In the genomic region with DNA sequence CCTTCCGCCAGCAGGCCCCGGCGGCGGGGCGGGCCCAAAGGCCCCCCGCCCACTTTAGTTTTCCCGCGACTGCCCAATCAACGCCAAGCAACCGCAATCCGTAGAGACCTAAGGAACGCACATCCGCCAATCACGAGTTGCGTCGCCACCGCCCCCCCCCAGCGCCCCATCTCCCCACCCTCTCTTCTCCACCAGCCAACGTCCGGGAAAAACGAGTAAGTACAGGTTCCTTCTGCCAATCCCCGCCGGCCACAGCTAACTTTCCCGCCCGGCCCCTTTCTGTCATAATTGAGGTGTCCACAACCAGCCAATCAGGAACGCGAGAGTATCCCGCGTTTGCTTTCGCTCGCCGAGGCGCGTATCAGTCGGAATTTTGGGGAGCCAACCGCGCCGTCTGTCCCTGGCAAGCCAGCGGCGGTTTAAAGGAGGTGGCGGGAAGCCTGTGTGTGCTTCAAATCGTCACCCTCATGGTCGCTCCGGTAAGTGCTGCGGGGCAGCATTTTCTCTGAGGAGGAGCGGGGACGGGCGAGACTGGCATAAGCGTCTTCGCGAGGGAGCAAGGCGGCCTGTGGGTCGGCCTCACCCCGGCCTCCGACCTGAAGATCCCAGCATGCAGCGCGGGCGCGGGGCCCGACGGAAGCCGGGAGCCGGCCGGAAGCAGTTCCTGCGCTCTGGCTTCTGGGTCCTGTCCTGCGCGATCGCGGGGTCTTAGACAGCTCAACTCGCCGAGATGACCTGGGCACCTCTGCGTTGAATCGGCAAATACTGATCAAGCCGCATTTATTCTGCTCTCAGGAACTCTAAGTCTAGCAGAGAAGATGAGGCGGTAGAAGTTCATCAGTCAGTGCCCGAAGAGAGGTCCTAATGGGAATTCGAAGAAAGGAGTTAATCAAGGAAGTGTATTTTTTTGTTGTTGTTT, we compare ENCODE assay signal across 8 cellular contexts. TPM values are rescaled to one million over a fixed set of nuclear protein-coding genes. Genes with fewer than 3 reads are reported as not detected.
DNase-seq lines count a peak whose midpoint lies in the region; ATAC-seq and TF ChIP-seq lines count a peak whose summit lies in the region.

A gene with protein sequence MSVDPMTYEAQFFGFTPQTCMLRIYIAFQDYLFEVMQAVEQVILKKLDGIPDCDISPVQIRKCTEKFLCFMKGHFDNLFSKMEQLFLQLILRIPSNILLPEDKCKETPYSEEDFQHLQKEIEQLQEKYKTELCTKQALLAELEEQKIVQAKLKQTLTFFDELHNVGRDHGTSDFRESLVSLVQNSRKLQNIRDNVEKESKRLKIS (plus strand): TSS at position 361 of the 919 bp plus-strand sequence. CDS start 2,297 bp downstream, outside the sequence.

- in situ Hi-C loops in GM13976 (cut with MboI; ENCODE audit: low sequenced_read_pairs, unreplicated experiment) = no loop called here

- TF ChIP-seq CTCF in GM13976 (IDR thresholded peaks at IDR 0.05; ENCODE audit: borderline replicate concordance, control extremely low read depth, extremely low read depth, insufficient read depth, missing control alignments) (no peak), progenitor cell of endocrine pancreas (IDR thresholded peaks at IDR 0.05; ENCODE audit: unreplicated experiment) (no peak)

- no peaks in the 10 kb centered on the region for H3K9me3 Mint-ChIP-seq in T-helper 1 cell treated with Interleukin-12 subunit alpha and Interleukin-12 subunit beta and Interleukin-4 antibody, amounts not matched to agents 30 μg/mL and 1 μg/mL, for 36 hours
- H3K9me3 Mint-ChIP-seq in progenitor cell of endocrine pancreas (ENCODE audit: low read depth) = no peaks in the 10 kb centered on the region

- peaks cover 30% of the 10 kb centered on the region for H3K4me1 Mint-ChIP-seq in T-helper 1 cell treated with Interleukin-12 subunit alpha and Interleukin-12 subunit beta and Interleukin-4 antibody, amounts not matched to agents 30 μg/mL and 1 μg/mL, for 36 hours (ENCODE audit: low read depth)
- peaks cover 27% of the 10 kb centered on the region for H3K4me1 Mint-ChIP-seq in progenitor cell of endocrine pancreas (ENCODE audit: low read depth)

- H3K4me3 Mint-ChIP-seq in T-helper 1 cell treated with Interleukin-12 subunit alpha and Interleukin-12 subunit beta and Interleukin-4 antibody, amounts not matched to agents 30 μg/mL and 1 μg/mL, for 36 hours = peak within 1 kb of the TSS; percentile 97
- peak within 1 kb of the TSS; percentile 99 for H3K4me3 Mint-ChIP-seq in progenitor cell of endocrine pancreas (ENCODE audit: low read depth)

- DNase-seq in GM13976 (ENCODE audit: low spot score) = peak; percentile 98
- DNase-seq in NCI-H1694 (lab: John Stamatoyannopoulos, UW) = peak; percentile 99
- peak; percentile 100 for DNase-seq in amniotic stem cell (lab: John Stamatoyannopoulos, UW)
- peak; percentile 98 for DNase-seq in left cardiac atrium
- peak; percentile 91 for DNase-seq in progenitor cell of endocrine pancreas (ENCODE audit: low spot score, unreplicated experiment)
- DNase-seq in ureter (ENCODE audit: low spot score) = peak; percentile 99

- ATAC-seq in HG02884 (IDR thresholded peaks at IDR 0.05; ENCODE audit: unreplicated experiment) (peak; percentile 78), left cardiac atrium (peak; percentile 96 to 98)

- H3K27me3 Mint-ChIP-seq in T-helper 1 cell treated with Interleukin-12 subunit alpha and Interleukin-12 subunit beta and Interleukin-4 antibody, amounts not matched to agents 30 μg/mL and 1 μg/mL, for 36 hours (ENCODE audit: low read depth) = no peaks in the 10 kb centered on the region
- H3K27me3 Mint-ChIP-seq in progenitor cell of endocrine pancreas = no peaks in the 10 kb centered on the region

- intact Hi-C loops in left cardiac atrium (cut with DNase I) = no loop called here

- peak within 1 kb of the TSS; percentile 98 for H3K27ac Mint-ChIP-seq in T-helper 1 cell treated with Interleukin-12 subunit alpha and Interleukin-12 subunit beta and Interleukin-4 antibody, amounts not matched to agents 30 μg/mL and 1 μg/mL, for 36 hours
- H3K27ac Mint-ChIP-seq in progenitor cell of endocrine pancreas = peak within 1 kb of the TSS; percentile 100

- H3K36me3 Mint-ChIP-seq in T-helper 1 cell treated with Interleukin-12 subunit alpha and Interleukin-12 subunit beta and Interleukin-4 antibody, amounts not matched to agents 30 μg/mL and 1 μg/mL, for 36 hours (ENCODE audit: low read depth) = peaks cover 45% of the 10 kb centered on the region
- peaks cover 26% of the 10 kb centered on the region for H3K36me3 Mint-ChIP-seq in progenitor cell of endocrine pancreas (ENCODE audit: insufficient read depth)

RNA-seq across cellular contexts. Expression of the gene that starts here (rescaled TPM):
- total RNA-seq in left cardiac atrium = 10 to 100 TPM; 11.0 to 12.1 TPM
- total RNA-seq in progenitor cell of endocrine pancreas = 27.4 and 30.0 TPM in 2 replicates
- 17.7 TPM for total RNA-seq in ureter

Comparison
In these comparisons a context has a peak if more than half of its experiments do, and no peak if none do; other contexts are left out.
1. Peak in every context shown above with its lines: DNase-seq and ATAC-seq.